ENCODE assay signal across 9 cellular contexts in the genomic region with DNA sequence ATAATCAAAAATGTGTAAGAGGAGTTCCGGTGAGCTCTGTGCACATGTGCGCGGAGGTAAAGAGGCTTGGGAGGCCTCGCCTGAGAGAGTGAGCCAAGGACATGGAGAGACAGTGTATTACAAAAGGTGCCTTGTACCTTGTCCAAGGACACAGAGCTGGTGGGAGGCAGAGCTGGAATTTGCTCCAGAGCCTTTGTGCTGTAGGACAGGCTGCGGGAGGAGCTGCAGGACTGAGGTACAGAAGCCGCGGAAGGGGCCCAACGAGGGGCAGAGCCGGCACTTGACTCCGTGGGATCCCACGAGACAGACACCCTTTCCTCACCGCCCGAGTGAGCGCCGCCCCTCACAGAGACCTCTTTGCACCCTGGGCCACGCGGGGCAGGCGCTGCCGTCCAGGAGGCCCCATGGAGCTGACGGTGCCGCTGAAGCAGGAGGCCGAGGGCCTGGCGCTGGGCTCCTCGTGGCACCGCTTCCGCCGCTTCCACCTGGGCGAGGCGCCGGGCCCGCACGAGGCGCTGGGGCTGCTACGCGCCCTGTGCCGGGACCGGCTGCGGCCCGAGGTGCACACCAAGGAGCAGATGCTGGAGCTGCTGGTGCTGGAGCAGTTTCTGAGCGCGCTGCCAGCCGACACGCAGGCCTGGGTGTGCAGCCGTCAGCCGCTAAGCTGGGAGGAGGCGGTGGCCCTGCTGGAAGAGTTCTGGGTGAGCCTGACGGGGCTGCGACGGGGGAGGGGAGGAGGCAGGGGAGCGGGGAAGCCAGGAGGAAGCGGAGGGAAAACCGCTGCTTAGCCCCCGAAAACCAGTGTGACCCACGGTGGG.
DNase-seq lines count a peak whose midpoint lies in the region; ATAC-seq lines count a peak whose summit lies in the region.
"Had no signal": no experiment of that assay in that cellular context is flagged by ENCODE, and none has a peak within 500 bp of the region (broad histone marks: within the 10 kb centered on the region; RNA-seq: fewer than 3 reads in every experiment).

No MANE protein-coding gene starts in this region.

- H3K27me3 Mint-ChIP-seq in stimulated activated naive CD8-positive, alpha-beta T cell treated with anti-CD3 and anti-CD28 coated beads, Interleukin-15, amount 100 ng/mL, for 72 hours: peaks cover 15% of the 10 kb centered on the region
- H3K27me3 Mint-ChIP-seq: central memory CD8-positive, alpha-beta T cell had no signal

- peaks cover 7% of the 10 kb centered on the region; the same call in 1 of the 2 replicates for H3K4me1 ChIP-seq in SJCRH30

- H3K4me3 Mint-ChIP-seq in stimulated activated naive CD8-positive, alpha-beta T cell treated with anti-CD3 and anti-CD28 coated beads, Interleukin-15, amount 100 ng/mL, for 72 hours: peak overlapping the region in 1 of 2 donors; percentile 66
- H3K4me3 Mint-ChIP-seq: central memory CD8-positive, alpha-beta T cell had no signal

- H3K27ac ChIP-seq in SJCRH30: no peak overlapping the region

- H3K4me1 Mint-ChIP-seq in stimulated activated naive CD8-positive, alpha-beta T cell treated with anti-CD3 and anti-CD28 coated beads, Interleukin-15, amount 100 ng/mL, for 72 hours: peaks cover 23% of the 10 kb centered on the region
- H3K4me1 Mint-ChIP-seq: central memory CD8-positive, alpha-beta T cell had no signal

- ATAC-seq in stimulated activated naive CD8-positive, alpha-beta T cell treated with anti-CD3 and anti-CD28 coated beads, Interleukin-15, amount 100 ng/mL, for 72 hours: peak; percentile 64
- ATAC-seq in GM18868 (IDR thresholded peaks at IDR 0.05; ENCODE audit: unreplicated experiment) (no peak), HG02870 (IDR thresholded peaks at IDR 0.05; ENCODE audit: unreplicated experiment) (no peak)

- DNase-seq in Kasumi-1 (lab: John Stamatoyannopoulos, UW) (peak; percentile 33 to 60), astrocyte of the hippocampus (ENCODE audit: low read depth, low spot score) (peak; percentile 20), iris pigment epithelial cell (ENCODE audit: low read depth) (peak; percentile 16), A172 (ENCODE audit: low spot score) (no peak), SJCRH30 (no peak)
- peak in 1 of 2 donors; percentile 9 for DNase-seq in stimulated activated naive CD8-positive, alpha-beta T cell treated with anti-CD3 and anti-CD28 coated beads, Interleukin-15, amount 100 ng/mL, for 72 hours

- H3K27me3 ChIP-seq in SJCRH30: no peaks in the 10 kb centered on the region

- no peaks in the 10 kb centered on the region for H3K36me3 ChIP-seq in SJCRH30

- H3K9me3 Mint-ChIP-seq in stimulated activated naive CD8-positive, alpha-beta T cell treated with anti-CD3 and anti-CD28 coated beads, Interleukin-15, amount 100 ng/mL, for 72 hours: no peaks in the 10 kb centered on the region
- H3K9me3 Mint-ChIP-seq: central memory CD8-positive, alpha-beta T cell had no signal

- H3K4me3 ChIP-seq in SJCRH30: no peak overlapping the region

- no peaks in the 10 kb centered on the region for H3K9me3 ChIP-seq in SJCRH30 (replicated peaks)

- no peak overlapping the region for H3K27ac Mint-ChIP-seq in stimulated activated naive CD8-positive, alpha-beta T cell treated with anti-CD3 and anti-CD28 coated beads, Interleukin-15, amount 100 ng/mL, for 72 hours

Comparison
In these comparisons a context has a peak if more than half of its experiments do, and no peak if none do; other contexts are left out.
1. DNase-seq: peak in Kasumi-1 (2 of 2), astrocyte of the hippocampus (single experiment) and iris pigment epithelial cell (single experiment); none in A172 (single experiment) and SJCRH30 (0 of 2).